ENCODE assay signal across 8 cellular contexts in genomic region chr19:12800873-12801465, GRCh38. TPM values are rescaled to one million over a fixed set of nuclear protein-coding genes. Genes with fewer than 3 reads are reported as not detected.
DNase-seq lines count a peak whose midpoint lies in the region; ATAC-seq and TF ChIP-seq lines count a peak whose summit lies in the region.

No MANE protein-coding gene starts in this region.

- peak overlapping the region; percentile 91 for H3K4me3 Mint-ChIP-seq in activated naive CD4-positive, alpha-beta T cell treated with anti-CD3 and anti-CD28 coated beads for 36 hours

- CTCF ChIA-PET in activated naive CD4-positive, alpha-beta T cell treated with anti-CD3 and anti-CD28 coated beads for 36 hours (lab: Charles Lee): interaction anchor here (0.6 to 13.8 kb wide), 6 partner anchors 13 to 187 kb away, joined by 3 to 341 read pairs (median 7); partner anchors contain the start of gene HOOK2

- no peaks in the 10 kb centered on the region for H3K27me3 Mint-ChIP-seq in activated naive CD4-positive, alpha-beta T cell treated with anti-CD3 and anti-CD28 coated beads for 36 hours (ENCODE audit: low read depth)

- intact Hi-C loops in activated naive CD4-positive, alpha-beta T cell treated with anti-CD3 and anti-CD28 coated beads for 36 hours (cut with micrococcal nuclease): loop anchor here (1.0 kb wide), 1 partner anchor 10 kb away; the partner anchor contains the start of gene JUNB
- intact Hi-C loops in left cardiac atrium (cut with DNase I): loop anchor here (5.0 kb wide), 1 partner anchor 34 kb away; no protein-coding TSS in a partner anchor

- H3K9me3 Mint-ChIP-seq in activated naive CD4-positive, alpha-beta T cell treated with anti-CD3 and anti-CD28 coated beads for 36 hours: no peaks in the 10 kb centered on the region

- peak overlapping the region; percentile 80 for H3K27ac Mint-ChIP-seq in activated naive CD4-positive, alpha-beta T cell treated with anti-CD3 and anti-CD28 coated beads for 36 hours

- peak; percentile 25 to 43 for ATAC-seq in left cardiac atrium
- ATAC-seq in HG02973 (IDR thresholded peaks at IDR 0.05; ENCODE audit: unreplicated experiment): no peak
- no peak for ATAC-seq in GM18505 (IDR thresholded peaks at IDR 0.05; ENCODE audit: unreplicated experiment)

- DNase-seq in activated effector memory CD4-positive, alpha-beta T cell treated with anti-CD3 and anti-CD28 coated beads, Interleukin-2, amount 50 U/mL, for 16 hours: peak; percentile 73
- no peak for DNase-seq in activated effector memory CD4-positive, alpha-beta T cell treated with Interleukin-2 at 50 U/mL for 16 hours
- peak; percentile 45 for DNase-seq in activated naive CD4-positive, alpha-beta T cell treated with anti-CD3 and anti-CD28 coated beads for 36 hours
- peak; percentile 46 for DNase-seq in left cardiac atrium
- DNase-seq in skeletal muscle cell (ENCODE audit: low read depth): no peak
- no peak for DNase-seq in SKM-1 treated with dmso at 0.1 percent for 144 hours (lab: John Stamatoyannopoulos, UW; ENCODE audit: unreplicated experiment)

- peaks cover 31% of the 10 kb centered on the region for H3K4me1 Mint-ChIP-seq in activated naive CD4-positive, alpha-beta T cell treated with anti-CD3 and anti-CD28 coated beads for 36 hours (ENCODE audit: low read depth)

- TF ChIP-seq POLR2A in GM18505 (IDR thresholded peaks at IDR 0.05; ENCODE audit: borderline replicate concordance, extremely low read depth, insufficient read depth, insufficient read length): no peak

- H3K36me3 Mint-ChIP-seq in activated naive CD4-positive, alpha-beta T cell treated with anti-CD3 and anti-CD28 coated beads for 36 hours (ENCODE audit: low read depth): peaks cover 11% of the 10 kb centered on the region

- peak overlapping the region; percentile 92 for H3K4me3 ChIP-seq in skeletal muscle cell (ENCODE audit: low read depth, low read length)

RNA-seq across cellular contexts. Expression of gene PRDX2, which starts 0.6 kb away (rescaled TPM):
- 100 to 1,000 TPM; 237 to 249 TPM for total RNA-seq in activated naive CD4-positive, alpha-beta T cell treated with anti-CD3 and anti-CD28 coated beads for 36 hours
- total RNA-seq in left cardiac atrium: 100 to 1,000 TPM; 525 to 629 TPM

RNA-seq across cellular contexts. Expression of gene THSD8, which starts 0.9 kb away (rescaled TPM):
- total RNA-seq in activated naive CD4-positive, alpha-beta T cell treated with anti-CD3 and anti-CD28 coated beads for 36 hours: 10 to 100 TPM; 41.4 to 43.2 TPM
- 1 to 10 TPM; 1.8 to 3.2 TPM for total RNA-seq in left cardiac atrium

RNA-seq across cellular contexts. Expression of gene RNASEH2A, which starts 5.4 kb away (rescaled TPM):
- total RNA-seq in activated naive CD4-positive, alpha-beta T cell treated with anti-CD3 and anti-CD28 coated beads for 36 hours: 10 to 100 TPM; 54.8 to 55.6 TPM
- 1 to 10 TPM; 5.6 to 8.1 TPM for total RNA-seq in left cardiac atrium

RNA-seq across cellular contexts. Expression of gene JUNB, which starts 9.7 kb away (rescaled TPM):
- 100 to 1,000 TPM; 292 to 296 TPM for total RNA-seq in activated naive CD4-positive, alpha-beta T cell treated with anti-CD3 and anti-CD28 coated beads for 36 hours
- 100 to 1,000 TPM in 1 of 2 donors, 10 to 100 TPM in 1; 46.6 to 216 TPM for total RNA-seq in left cardiac atrium

RNA-seq across cellular contexts. Expression of gene HOOK2, which starts 25.6 kb away (rescaled TPM):
- total RNA-seq in activated naive CD4-positive, alpha-beta T cell treated with anti-CD3 and anti-CD28 coated beads for 36 hours: 10 to 100 TPM; 14.0 to 14.9 TPM
- 10 to 100 TPM; 16.8 to 28.8 TPM for total RNA-seq in left cardiac atrium

Comparison
In these comparisons a context has a peak if more than half of its experiments do, and no peak if none do; other contexts are left out.
1. DNase-seq: peak in activated effector memory CD4-positive, alpha-beta T cell treated with anti-CD3 and anti-CD28 coated beads, Interleukin-2, amount 50 U/mL, for 16 hours (single experiment), activated naive CD4-positive, alpha-beta T cell treated with anti-CD3 and anti-CD28 coated beads for 36 hours (single experiment) and left cardiac atrium (single experiment); none in activated effector memory CD4-positive, alpha-beta T cell treated with Interleukin-2 at 50 U/mL for 16 hours (single experiment), skeletal muscle cell (single experiment) and SKM-1 treated with dmso at 0.1 percent for 144 hours (single experiment).
2. ATAC-seq: peak in left cardiac atrium (2 of 2); none in HG02973 (single experiment) and GM18505 (single experiment).
3. RNA of gene THSD8, which starts 0.9 kb away (total RNA-seq): 41.4 to 43.2 TPM in activated naive CD4-positive, alpha-beta T cell treated with anti-CD3 and anti-CD28 coated beads for 36 hours; 1.8 to 3.2 TPM in left cardiac atrium; every median in the first group is over 4 times any median in the second.
4. RNA of gene RNASEH2A, which starts 5.4 kb away (total RNA-seq): 54.8 to 55.6 TPM in activated naive CD4-positive, alpha-beta T cell treated with anti-CD3 and anti-CD28 coated beads for 36 hours; 5.6 to 8.1 TPM in left cardiac atrium; every median in the first group is over 4 times any median in the second.